In genomic region chr20:49400410-49400809, GRCh38 we compare ENCODE assay signal across 15 cellular contexts.
DNase-seq lines count a peak whose midpoint lies in the region; ATAC-seq and TF ChIP-seq lines count a peak whose summit lies in the region.
"Had no signal": no experiment of that assay in that cellular context is flagged by ENCODE, and none has a peak within 500 bp of the region (broad histone marks: within the 10 kb centered on the region; RNA-seq: fewer than 3 reads in every experiment).

No MANE protein-coding gene starts in this region.

- H3K36me3 ChIP-seq in duodenal mucosa (ENCODE audit: control insufficient read depth in 1 of 2, insufficient read depth in 2 of 2, low read length in 2 of 2) = no peaks in the 10 kb centered on the region
- no peaks in the 10 kb centered on the region for H3K36me3 ChIP-seq in suprapubic skin
- H3K36me3 ChIP-seq in lower lobe of right lung = no peaks in the 10 kb centered on the region

- 51% methylated on average over 7 of the region's 7 CpGs for WGBS in suprapubic skin

- H3K9ac ChIP-seq in duodenal mucosa (ENCODE audit: low read depth in 1 of 2, low read length in 2 of 2) = no peak overlapping the region

- TF ChIP-seq EP300 in suprapubic skin (IDR thresholded peaks at IDR 0.05) = peak; percentile 50

- ATAC-seq in GM19351 (IDR thresholded peaks at IDR 0.05; ENCODE audit: unreplicated experiment) (no peak), lower lobe of right lung (no peak)
- ATAC-seq: left colon, natural killer cell had no signal

- TF ChIP-seq POLR2A in suprapubic skin (IDR thresholded peaks at IDR 0.05) = no peak

- H3K4me1 ChIP-seq in duodenal mucosa (ENCODE audit: control insufficient read depth in 1 of 2, insufficient read depth in 2 of 2, low read length in 2 of 2) (peaks cover 0 to 8% of the 10 kb centered on the region in 2 donors), suprapubic skin (peaks cover 19% of the 10 kb centered on the region), lower lobe of right lung (no peaks in the 10 kb centered on the region)

- H3K27ac ChIP-seq in duodenal mucosa (ENCODE audit: low read depth, low read length) (peak overlapping the region; percentile 22), suprapubic skin (peak overlapping the region; percentile 85), lower lobe of right lung (no peak overlapping the region)

- H3K4me3 ChIP-seq in duodenal mucosa (ENCODE audit: low read depth in 1 of 2, low read length in 2 of 2) (no peak overlapping the region), suprapubic skin (no peak overlapping the region), lower lobe of right lung (no peak overlapping the region)

- H3K9me3 ChIP-seq in duodenal mucosa (ENCODE audit: control insufficient read depth in 1 of 2, low read length in 2 of 2) = no peaks in the 10 kb centered on the region
- no peaks in the 10 kb centered on the region for H3K9me3 ChIP-seq in suprapubic skin
- H3K9me3 ChIP-seq in lower lobe of right lung = no peaks in the 10 kb centered on the region

- TF ChIP-seq CTCF in suprapubic skin (IDR thresholded peaks at IDR 0.05) (no peak), lower lobe of right lung (IDR thresholded peaks at IDR 0.05) (no peak)

- H3K27me3 ChIP-seq in duodenal mucosa (ENCODE audit: control insufficient read depth in 1 of 2, insufficient read depth in 2 of 2, low read length in 2 of 2) (no peaks in the 10 kb centered on the region), suprapubic skin (no peaks in the 10 kb centered on the region), lower lobe of right lung (ENCODE audit: low read depth) (no peaks in the 10 kb centered on the region)

- intact Hi-C loops in lower lobe of right lung (cut with DNase I) = no loop called here

- DNase-seq in H4 (ENCODE audit: low spot score) = peak; percentile 40
- peak; percentile 33 for DNase-seq in mucosa of gallbladder (ENCODE audit: low spot score)
- no peak for DNase-seq in suprapubic skin (ENCODE audit: low spot score in 2 of 2)
- no peak for DNase-seq in mesenteric fat pad (ENCODE audit: low spot score)
- DNase-seq in kidney glomerular epithelial cell (lab: John Stamatoyannopoulos, UW) = no peak
- DNase-seq in lower lobe of right lung = no peak
- DNase-seq: left colon; natural killer cell; NCI-H2029; NCI-H774; small intestine; stimulated activated naive CD4-positive, alpha-beta T cell treated with Interleukin-2 at 50 U/mL for 16 hours; T-helper 9 cell had no signal

Comparison
In these comparisons a context has a peak if more than half of its experiments do, and no peak if none do; other contexts are left out.
1. DNase-seq: peak in H4 (single experiment) and mucosa of gallbladder (single experiment); none in suprapubic skin (0 of 2), mesenteric fat pad (single experiment), kidney glomerular epithelial cell (single experiment) and lower lobe of right lung (single experiment).